In genomic region chr1:89836997-89837909, GRCh38 we compare ENCODE assay signal across 1 cellular context.
TF ChIP-seq lines count a peak whose summit lies in the region.

No MANE protein-coding gene starts in this region.

TF ChIP-seq in HepG2, 621 proteins besides CTCF, POLR2A, EP300 and RAD21 (continued from another document and continues in another):
- TF ChIP-seq, protein P1, sequence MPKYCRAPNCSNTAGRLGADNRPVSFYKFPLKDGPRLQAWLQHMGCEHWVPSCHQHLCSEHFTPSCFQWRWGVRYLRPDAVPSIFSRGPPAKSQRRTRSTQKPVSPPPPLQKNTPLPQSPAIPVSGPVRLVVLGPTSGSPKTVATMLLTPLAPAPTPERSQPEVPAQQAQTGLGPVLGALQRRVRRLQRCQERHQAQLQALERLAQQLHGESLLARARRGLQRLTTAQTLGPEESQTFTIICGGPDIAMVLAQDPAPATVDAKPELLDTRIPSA (CRISPR knock-in tag; IDR thresholded peaks at IDR 0.05; ENCODE audit: borderline replicate concordance), result no peak
- TF ChIP-seq FOXA1 (IDR thresholded peaks at IDR 0.05) (no peak), FOXA1 (CRISPR knock-in tag; IDR thresholded peaks at IDR 0.05) (0 out of 2 replicates have a peak, but pooled peaks have one; percentile 11), ZNF430 (CRISPR knock-in tag; IDR thresholded peaks at IDR 0.05) (no peak), SKI (IDR thresholded peaks at IDR 0.05; ENCODE audit: partially characterized antibody) (no peak), ZNF772 (CRISPR knock-in tag; IDR thresholded peaks at IDR 0.05) (0 out of 2 replicates have a peak, but pooled peaks have one; percentile 4), NONO (IDR thresholded peaks at IDR 0.05) (no peak), NONO (CRISPR knock-in tag; conservative IDR thresholded peaks at IDR 0.05) (no peak), CBX1 (IDR thresholded peaks at IDR 0.05; ENCODE audit: low read depth) (no peak), SYNCRIP (IDR thresholded peaks at IDR 0.05; ENCODE audit: insufficient read depth, low read depth, low read length) (no peak), GZF1 (CRISPR knock-in tag; IDR thresholded peaks at IDR 0.05) (no peak), ZNF746 (CRISPR knock-in tag; IDR thresholded peaks at IDR 0.05) (no peak), IRF2 (CRISPR knock-in tag; IDR thresholded peaks at IDR 0.05) (peak; percentile 39; the same call in 1 of the 2 replicates), RFXANK (CRISPR knock-in tag; IDR thresholded peaks at IDR 0.05) (no peak), PHF21A (CRISPR knock-in tag; IDR thresholded peaks at IDR 0.05) (0 out of 2 replicates have a peak, but pooled peaks have one; percentile 19), CREM (IDR thresholded peaks at IDR 0.05) (peak; percentile 51; the same call in 1 of the 2 replicates), CREM (CRISPR knock-in tag; IDR thresholded peaks at IDR 0.05) (no peak), TEAD3 (CRISPR knock-in tag; optimal IDR thresholded peaks at IDR 0.05; ENCODE audit: borderline replicate concordance) (peak; percentile 86), HMG20A (CRISPR knock-in tag; IDR thresholded peaks at IDR 0.05; ENCODE audit: borderline replicate concordance) (peak; percentile 49; the same call in 1 of the 2 replicates), CBX2 (IDR thresholded peaks at IDR 0.05; ENCODE audit: low read depth, low read length) (no peak), CBX2 (CRISPR knock-in tag; IDR thresholded peaks at IDR 0.05; ENCODE audit: low read depth) (no peak), PAF1 (CRISPR knock-in tag; IDR thresholded peaks at IDR 0.05) (no peak), NCOR1 (IDR thresholded peaks at IDR 0.05; ENCODE audit: borderline replicate concordance, low read length) (peak; percentile 80; the same call in 1 of the 2 replicates), MIER2 (CRISPR knock-in tag; IDR thresholded peaks at IDR 0.05) (no peak), BCL6 (CRISPR knock-in tag; IDR thresholded peaks at IDR 0.05) (peak; percentile 47; the same call in 1 of the 2 replicates), ZNF788 (CRISPR knock-in tag; IDR thresholded peaks at IDR 0.05; ENCODE audit: borderline replicate concordance) (no peak), ZSCAN29 (CRISPR knock-in tag; conservative IDR thresholded peaks at IDR 0.05) (0 out of 2 replicates have a peak, but pooled peaks have one; percentile 47), HHEX (CRISPR knock-in tag; IDR thresholded peaks at IDR 0.05) (no peak; the same call in 1 of the 2 replicates), THAP9 (CRISPR knock-in tag; IDR thresholded peaks at IDR 0.05; ENCODE audit: borderline replicate concordance) (no peak), PAWR (CRISPR knock-in tag; IDR thresholded peaks at IDR 0.05; ENCODE audit: borderline replicate concordance) (no peak), ZNF713 (CRISPR knock-in tag; IDR thresholded peaks at IDR 0.05) (no peak), ZNF10 (CRISPR knock-in tag; IDR thresholded peaks at IDR 0.05; ENCODE audit: borderline replicate concordance, low read depth) (no peak), MAZ (IDR thresholded peaks at IDR 0.05; ENCODE audit: borderline replicate concordance, low read depth, low read length) (no peak), MAZ (CRISPR knock-in tag; IDR thresholded peaks at IDR 0.05; ENCODE audit: low read depth) (no peak), ZFYVE20 (CRISPR knock-in tag; IDR thresholded peaks at IDR 0.05; ENCODE audit: borderline replicate concordance, low read depth) (no peak), ZBED4 (CRISPR knock-in tag; IDR thresholded peaks at IDR 0.05; ENCODE audit: borderline replicate concordance) (no peak), ZNF616 (CRISPR knock-in tag; IDR thresholded peaks at IDR 0.05; ENCODE audit: low read depth) (no peak), RCOR2 (CRISPR knock-in tag; IDR thresholded peaks at IDR 0.05) (0 out of 2 replicates have a peak, but pooled peaks have one; percentile 33), ZNF160 (CRISPR knock-in tag; IDR thresholded peaks at IDR 0.05) (no peak), NR2F1 (CRISPR knock-in tag; IDR thresholded peaks at IDR 0.05) (no peak; a peak in 1 of 4 replicates), HOXA3 (CRISPR knock-in tag; IDR thresholded peaks at IDR 0.05) (peak; percentile 31; the same call in 1 of the 2 replicates), ZNF558 (CRISPR knock-in tag; IDR thresholded peaks at IDR 0.05; ENCODE audit: borderline replicate concordance) (no peak), HNF4G (IDR thresholded peaks at IDR 0.05; ENCODE audit: borderline replicate concordance, low read depth, low read length) (peak; percentile 87), HNF4G (CRISPR knock-in tag; IDR thresholded peaks at IDR 0.05; ENCODE audit: borderline replicate concordance, low read depth) (no peak)
- TF ChIP-seq, protein P2, sequence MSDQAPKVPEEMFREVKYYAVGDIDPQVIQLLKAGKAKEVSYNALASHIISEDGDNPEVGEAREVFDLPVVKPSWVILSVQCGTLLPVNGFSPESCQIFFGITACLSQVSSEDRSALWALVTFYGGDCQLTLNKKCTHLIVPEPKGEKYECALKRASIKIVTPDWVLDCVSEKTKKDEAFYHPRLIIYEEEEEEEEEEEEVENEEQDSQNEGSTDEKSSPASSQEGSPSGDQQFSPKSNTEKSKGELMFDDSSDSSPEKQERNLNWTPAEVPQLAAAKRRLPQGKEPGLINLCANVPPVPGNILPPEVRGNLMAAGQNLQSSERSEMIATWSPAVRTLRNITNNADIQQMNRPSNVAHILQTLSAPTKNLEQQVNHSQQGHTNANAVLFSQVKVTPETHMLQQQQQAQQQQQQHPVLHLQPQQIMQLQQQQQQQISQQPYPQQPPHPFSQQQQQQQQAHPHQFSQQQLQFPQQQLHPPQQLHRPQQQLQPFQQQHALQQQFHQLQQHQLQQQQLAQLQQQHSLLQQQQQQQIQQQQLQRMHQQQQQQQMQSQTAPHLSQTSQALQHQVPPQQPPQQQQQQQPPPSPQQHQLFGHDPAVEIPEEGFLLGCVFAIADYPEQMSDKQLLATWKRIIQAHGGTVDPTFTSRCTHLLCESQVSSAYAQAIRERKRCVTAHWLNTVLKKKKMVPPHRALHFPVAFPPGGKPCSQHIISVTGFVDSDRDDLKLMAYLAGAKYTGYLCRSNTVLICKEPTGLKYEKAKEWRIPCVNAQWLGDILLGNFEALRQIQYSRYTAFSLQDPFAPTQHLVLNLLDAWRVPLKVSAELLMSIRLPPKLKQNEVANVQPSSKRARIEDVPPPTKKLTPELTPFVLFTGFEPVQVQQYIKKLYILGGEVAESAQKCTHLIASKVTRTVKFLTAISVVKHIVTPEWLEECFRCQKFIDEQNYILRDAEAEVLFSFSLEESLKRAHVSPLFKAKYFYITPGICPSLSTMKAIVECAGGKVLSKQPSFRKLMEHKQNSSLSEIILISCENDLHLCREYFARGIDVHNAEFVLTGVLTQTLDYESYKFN (CRISPR knock-in tag; conservative IDR thresholded peaks at IDR 0.05), result peak; percentile 84
- TF ChIP-seq, protein P3, sequence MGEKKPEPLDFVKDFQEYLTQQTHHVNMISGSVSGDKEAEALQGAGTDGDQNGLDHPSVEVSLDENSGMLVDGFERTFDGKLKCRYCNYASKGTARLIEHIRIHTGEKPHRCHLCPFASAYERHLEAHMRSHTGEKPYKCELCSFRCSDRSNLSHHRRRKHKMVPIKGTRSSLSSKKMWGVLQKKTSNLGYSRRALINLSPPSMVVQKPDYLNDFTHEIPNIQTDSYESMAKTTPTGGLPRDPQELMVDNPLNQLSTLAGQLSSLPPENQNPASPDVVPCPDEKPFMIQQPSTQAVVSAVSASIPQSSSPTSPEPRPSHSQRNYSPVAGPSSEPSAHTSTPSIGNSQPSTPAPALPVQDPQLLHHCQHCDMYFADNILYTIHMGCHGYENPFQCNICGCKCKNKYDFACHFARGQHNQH (CRISPR knock-in tag; IDR thresholded peaks at IDR 0.05), result peak; percentile 38; the same call in 1 of the 2 replicates
- TF ChIP-seq, protein P4, sequence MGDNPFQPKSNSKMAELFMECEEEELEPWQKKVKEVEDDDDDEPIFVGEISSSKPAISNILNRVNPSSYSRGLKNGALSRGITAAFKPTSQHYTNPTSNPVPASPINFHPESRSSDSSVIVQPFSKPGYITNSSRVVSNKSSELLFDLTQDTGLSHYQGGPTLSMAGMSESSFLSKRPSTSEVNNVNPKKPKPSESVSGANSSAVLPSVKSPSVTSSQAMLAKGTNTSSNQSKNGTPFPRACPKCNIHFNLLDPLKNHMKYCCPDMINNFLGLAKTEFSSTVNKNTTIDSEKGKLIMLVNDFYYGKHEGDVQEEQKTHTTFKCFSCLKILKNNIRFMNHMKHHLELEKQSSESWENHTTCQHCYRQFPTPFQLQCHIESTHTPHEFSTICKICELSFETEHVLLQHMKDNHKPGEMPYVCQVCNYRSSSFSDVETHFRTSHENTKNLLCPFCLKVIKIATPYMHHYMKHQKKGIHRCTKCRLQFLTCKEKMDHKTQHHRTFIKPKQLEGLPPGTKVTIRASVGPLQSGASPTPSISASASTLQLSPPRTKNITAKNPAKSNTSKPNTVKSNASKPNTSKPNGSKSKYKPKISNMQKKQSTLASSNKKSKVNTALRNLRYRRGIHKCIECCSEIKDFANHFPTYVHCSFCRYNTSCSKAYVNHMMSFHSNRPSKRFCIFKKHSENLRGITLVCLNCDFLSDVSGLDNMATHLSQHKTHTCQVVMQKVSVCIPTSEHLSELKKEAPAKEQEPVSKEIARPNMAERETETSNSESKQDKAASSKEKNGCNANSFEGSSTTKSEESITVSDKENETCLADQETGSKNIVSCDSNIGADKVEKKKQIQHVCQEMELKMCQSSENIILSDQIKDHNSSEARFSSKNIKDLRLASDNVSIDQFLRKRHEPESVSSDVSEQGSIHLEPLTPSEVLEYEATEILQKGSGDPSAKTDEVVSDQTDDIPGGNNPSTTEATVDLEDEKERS (CRISPR knock-in tag; IDR thresholded peaks at IDR 0.05), result no peak
- TF ChIP-seq, protein P5, sequence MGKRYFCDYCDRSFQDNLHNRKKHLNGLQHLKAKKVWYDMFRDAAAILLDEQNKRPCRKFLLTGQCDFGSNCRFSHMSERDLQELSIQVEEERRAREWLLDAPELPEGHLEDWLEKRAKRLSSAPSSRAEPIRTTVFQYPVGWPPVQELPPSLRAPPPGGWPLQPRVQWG (CRISPR knock-in tag; IDR thresholded peaks at IDR 0.05; ENCODE audit: borderline replicate concordance, low read depth), result no peak
- TF ChIP-seq, protein P6, sequence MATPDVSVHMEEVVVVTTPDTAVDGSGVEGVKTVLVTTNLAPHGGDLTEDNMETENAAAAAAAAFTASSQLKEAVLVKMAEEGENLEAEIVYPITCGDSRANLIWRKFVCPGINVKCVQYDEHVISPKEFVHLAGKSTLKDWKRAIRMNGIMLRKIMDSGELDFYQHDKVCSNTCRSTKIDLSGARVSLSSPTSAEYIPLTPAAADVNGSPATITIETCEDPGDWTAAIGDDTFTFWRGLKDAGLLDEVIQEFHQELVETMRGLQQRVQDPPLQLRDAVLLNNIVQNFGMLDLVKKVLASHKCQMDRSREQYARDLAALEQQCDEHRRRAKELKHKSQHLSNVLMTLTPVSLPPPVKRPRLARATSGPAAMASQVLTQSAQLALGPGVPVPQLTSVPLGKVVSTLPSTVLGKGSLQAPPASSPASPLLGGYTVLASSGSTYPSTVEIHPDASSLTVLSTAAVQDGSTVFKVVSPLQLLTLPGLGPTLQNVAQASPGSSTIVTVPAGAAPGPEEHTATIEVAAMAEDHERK (CRISPR knock-in tag; IDR thresholded peaks at IDR 0.05; ENCODE audit: low read depth), result no peak
